8 cellular contexts compared by ENCODE assay signal in genomic region chr3:178083906-178084823, GRCh38.
DNase-seq lines count a peak whose midpoint lies in the region; ATAC-seq lines count a peak whose summit lies in the region.

No MANE protein-coding gene starts in this region.

- peak; percentile 56 for DNase-seq in DMS153 treated with DMSO at 0.1 percent for 48 hours (lab: John Stamatoyannopoulos, UW; ENCODE audit: unreplicated experiment)
- DNase-seq in DMS153 (lab: John Stamatoyannopoulos, UW) = no peak
- peak; percentile 5 for DNase-seq in NCI-H524 treated with DMSO at 0.1 percent for 48 hours (lab: John Stamatoyannopoulos, UW)
- DNase-seq in myocyte (ENCODE audit: low read depth) = peak; percentile 71
- DNase-seq in LoVo (ENCODE audit: low spot score) = no peak

- ATAC-seq in GM18519 (IDR thresholded peaks at IDR 0.05; ENCODE audit: low FRiP score, unreplicated experiment) = no peak
- no peak for ATAC-seq in GM18511 (IDR thresholded peaks at IDR 0.05; ENCODE audit: unreplicated experiment)

- H3K27ac ChIP-seq in cingulate gyrus (ENCODE audit: low read depth, low read length) = peak overlapping the region; percentile 97

Comparison
In these comparisons a context has a peak if more than half of its experiments do, and no peak if none do; other contexts are left out.
1. DNase-seq: peak in DMS153 treated with DMSO at 0.1 percent for 48 hours (single experiment), NCI-H524 treated with DMSO at 0.1 percent for 48 hours (single experiment) and myocyte (single experiment); none in DMS153 (single experiment) and LoVo (single experiment).